In genomic region chr3:195771651-195772300, GRCh38 we compare ENCODE assay signal across 24 cellular contexts. TPM values are rescaled to one million over a fixed set of nuclear protein-coding genes. Genes with fewer than 3 reads are reported as not detected.
DNase-seq lines count a peak whose midpoint lies in the region; ATAC-seq and TF ChIP-seq lines count a peak whose summit lies in the region.
"Had no signal": no experiment of that assay in that cellular context is flagged by ENCODE, and none has a peak within 500 bp of the region (broad histone marks: within the 10 kb centered on the region; RNA-seq: fewer than 3 reads in every experiment).

No MANE protein-coding gene starts in this region.

- peak; percentile 33 for ATAC-seq in stimulated activated naive CD8-positive, alpha-beta T cell treated with anti-CD3 and anti-CD28 coated beads, Interleukin-15, amount 100 ng/mL, for 72 hours
- no peak for ATAC-seq in HG02981 (IDR thresholded peaks at IDR 0.05; ENCODE audit: unreplicated experiment)
- ATAC-seq: A549; GM23338; lower lobe of right lung; stimulated activated memory B cell treated with anti-CD40 and anti-IgM and Interleukin-4, amounts not matched to agents 10 μg/mL and 1 μg/mL and 100 μg/mL, for 72 hours had no signal

- H2BK120ac ChIP-seq in H9 (ENCODE audit: low read depth, low read length, poor library complexity, severe bottlenecking), result no peak overlapping the region

- H3K27ac Mint-ChIP-seq in activated CD4-positive, alpha-beta T cell treated with anti-CD3 and anti-CD28 coated beads, Interleukin-2, amount 10 ng/mL, durations not matched to agents 7 days and 5 days, result no peak overlapping the region
- peak overlapping the region in 1 of 2 donors; percentile 95 for H3K27ac Mint-ChIP-seq in stimulated activated naive CD8-positive, alpha-beta T cell treated with anti-CD3 and anti-CD28 coated beads, Interleukin-15, amount 100 ng/mL, for 72 hours
- peak overlapping the region in 1 of 3 experiments; percentile 93; a peak in 1 of 7 replicates for H3K27ac Mint-ChIP-seq in H9
- H3K27ac Mint-ChIP-seq: activated B cell treated with CpG ODN at 0.5 μM for 24 hours; activated naive CD8-positive, alpha-beta T cell; GM23338; natural killer cell; stimulated activated memory B cell treated with anti-CD40 and anti-IgM and Interleukin-4, amounts not matched to agents 10 μg/mL and 1 μg/mL and 100 μg/mL, for 72 hours had no signal

- no peak for TF ChIP-seq CTCF in H9 (conservative IDR thresholded peaks at IDR 0.05)

- WGBS in H9 (ENCODE audit: extremely low coverage, insufficient read length, low lambda C conversion rate), result no CpG with 5 or more reads among the region's 14 CpGs

- H3K4me3 Mint-ChIP-seq in activated CD4-positive, alpha-beta T cell treated with anti-CD3 and anti-CD28 coated beads, Interleukin-2, amount 10 ng/mL, durations not matched to agents 7 days and 5 days, result no peak overlapping the region
- peak overlapping the region in 1 of 2 donors; percentile 55 for H3K4me3 Mint-ChIP-seq in stimulated activated naive CD8-positive, alpha-beta T cell treated with anti-CD3 and anti-CD28 coated beads, Interleukin-15, amount 100 ng/mL, for 72 hours
- H3K4me3 Mint-ChIP-seq in H9, result no peak overlapping the region
- H3K4me3 Mint-ChIP-seq: activated B cell treated with CpG ODN at 0.5 μM for 24 hours; activated naive CD8-positive, alpha-beta T cell; GM23338; natural killer cell; stimulated activated memory B cell treated with anti-CD40 and anti-IgM and Interleukin-4, amounts not matched to agents 10 μg/mL and 1 μg/mL and 100 μg/mL, for 72 hours had no signal

- peaks cover 8% of the 10 kb centered on the region for H3K9me3 Mint-ChIP-seq in activated CD4-positive, alpha-beta T cell treated with anti-CD3 and anti-CD28 coated beads, Interleukin-2, amount 10 ng/mL, durations not matched to agents 7 days and 5 days
- no peaks in the 10 kb centered on the region for H3K9me3 Mint-ChIP-seq in stimulated activated naive CD8-positive, alpha-beta T cell treated with anti-CD3 and anti-CD28 coated beads, Interleukin-15, amount 100 ng/mL, for 72 hours
- H3K9me3 Mint-ChIP-seq in H9, result peaks cover 3 to 10% of the 10 kb centered on the region in 2 experiments; a peak in 4 of 5 replicates
- H3K9me3 Mint-ChIP-seq: activated B cell treated with CpG ODN at 0.5 μM for 24 hours, natural killer cell had no signal

- no peak overlapping the region for H3K4me2 ChIP-seq in H9 (ENCODE audit: insufficient read depth, insufficient read length, low read length)
- H3K4me2 ChIP-seq: A549, GM23338 had no signal

- no peak overlapping the region for H2BK5ac ChIP-seq in H9 (ENCODE audit: insufficient read length, low read length)

- H2BK12ac ChIP-seq in H9 (ENCODE audit: insufficient read length, low read depth, low read length), result no peak overlapping the region

- H3K14ac ChIP-seq in H9 (ENCODE audit: insufficient read depth, low read length), result no peak overlapping the region

- DNase-seq in activated CD4-positive, alpha-beta T cell treated with anti-CD3 and anti-CD28 coated beads, Interleukin-2, amount 10 ng/mL, durations not matched to agents 7 days and 5 days, result peak; percentile 7
- no peak for DNase-seq in activated CD4-positive, alpha-beta T cell treated with anti-CD3 and anti-CD28 coated beads for 48 hours
- DNase-seq in RPMI8226, result peak; percentile 1
- peak; percentile 34 for DNase-seq in islet precursor cell
- no peak for DNase-seq in stimulated activated naive CD8-positive, alpha-beta T cell treated with anti-CD3 and anti-CD28 coated beads, Interleukin-15, amount 100 ng/mL, for 72 hours
- DNase-seq in H9, result no peak
- DNase-seq in NCI-H2107 treated with DMSO at 0.1 percent for 48 hours (lab: John Stamatoyannopoulos, UW; ENCODE audit: unreplicated experiment), result no peak
- DNase-seq: activated B cell treated with CpG ODN at 0.5 μM for 24 hours, Calu3, caudate nucleus, KBM-7, kidney glomerular epithelial cell, lower lobe of right lung, natural killer cell, NCI-H1092, NCI-H1694 treated with DMSO at 0.1 percent for 48 hours, NCI-H446 treated with DMSO at 0.1 percent for 48 hours, NCI-H82, SJCRH30 had no signal

- H3K36me3 Mint-ChIP-seq in activated CD4-positive, alpha-beta T cell treated with anti-CD3 and anti-CD28 coated beads, Interleukin-2, amount 10 ng/mL, durations not matched to agents 7 days and 5 days (ENCODE audit: low read depth), result no peaks in the 10 kb centered on the region
- peaks cover 0 to 10% (median 2%) of the 10 kb centered on the region in 3 experiments; a peak in 1 of 7 replicates for H3K36me3 Mint-ChIP-seq in H9 (ENCODE audit: insufficient read depth in 1 of 3, low read depth in 3 of 3)
- H3K36me3 Mint-ChIP-seq: activated naive CD8-positive, alpha-beta T cell; natural killer cell; stimulated activated memory B cell treated with anti-CD40 and anti-IgM and Interleukin-4, amounts not matched to agents 10 μg/mL and 1 μg/mL and 100 μg/mL, for 72 hours had no signal

- H3K4ac ChIP-seq in H9 (ENCODE audit: low read depth, low read length), result no peak overlapping the region

- H4K5ac ChIP-seq in H9 (ENCODE audit: insufficient read length, low read depth, low read length), result no peak overlapping the region

- H4K20me1 ChIP-seq in H9 (ENCODE audit: control insufficient read depth, insufficient read depth, insufficient read length), result no peaks in the 10 kb centered on the region

- H3T11ph ChIP-seq in H9 (ENCODE audit: low read length), result no peak overlapping the region

- H4K91ac ChIP-seq in H9 (ENCODE audit: insufficient read length, low read depth, low read length), result no peak overlapping the region

- no peaks in the 10 kb centered on the region for H3K27me3 Mint-ChIP-seq in activated CD4-positive, alpha-beta T cell treated with anti-CD3 and anti-CD28 coated beads, Interleukin-2, amount 10 ng/mL, durations not matched to agents 7 days and 5 days
- no peaks in the 10 kb centered on the region for H3K27me3 Mint-ChIP-seq in stimulated activated naive CD8-positive, alpha-beta T cell treated with anti-CD3 and anti-CD28 coated beads, Interleukin-15, amount 100 ng/mL, for 72 hours
- H3K27me3 Mint-ChIP-seq in H9 (ENCODE audit: low read depth), result no peaks in the 10 kb centered on the region; the same call in none of the 2 replicates
- H3K27me3 Mint-ChIP-seq: activated B cell treated with CpG ODN at 0.5 μM for 24 hours; activated naive CD8-positive, alpha-beta T cell had no signal

- no peak overlapping the region for H2AFZ ChIP-seq in H9 (ENCODE audit: low read length)
- H2AFZ ChIP-seq: GM23338 had no signal

- H2AK5ac ChIP-seq in H9 (ENCODE audit: insufficient read length, low read length), result no peak overlapping the region

- H3K4me1 ChIP-seq in H9 (ENCODE audit: insufficient read depth, low read length), result no peaks in the 10 kb centered on the region
- H3K4me1 ChIP-seq: A549, lower lobe of right lung, SJCRH30 had no signal

- no peak overlapping the region for H2BK20ac ChIP-seq in H9 (ENCODE audit: low read depth, low read length, poor library complexity, severe bottlenecking)

- no peaks in the 10 kb centered on the region for H3K79me1 ChIP-seq in H9 (ENCODE audit: insufficient read depth, low read depth, low read length, poor library complexity, severe bottlenecking)

- H3K23ac ChIP-seq in H9 (ENCODE audit: insufficient read length, low read depth, low read length), result no peak overlapping the region

- no peak overlapping the region for H4K8ac ChIP-seq in H9 (replicated peaks; ENCODE audit: insufficient read length, low read depth, low read length)

- H3K27ac ChIP-seq in H9 (ENCODE audit: insufficient read length, low read depth, low read length), result no peak overlapping the region
- H3K27ac ChIP-seq: A549, lower lobe of right lung, SJCRH30 had no signal

- no peaks in the 10 kb centered on the region for H3K79me2 ChIP-seq in H9 (ENCODE audit: insufficient read depth, low read length)

- no peak overlapping the region for H2BK15ac ChIP-seq in H9 (ENCODE audit: low read depth, low read length)

- CTCF ChIA-PET in activated CD4-positive, alpha-beta T cell treated with anti-CD3 and anti-CD28 coated beads, Interleukin-2, amount 10 ng/mL, durations not matched to agents 7 days and 5 days (lab: Charles Lee), result no interaction called here

- H3K23me2 ChIP-seq in H9 (ENCODE audit: insufficient read length, low read depth, low read length, poor library complexity, severe bottlenecking), result peaks cover 2% of the 10 kb centered on the region

- no peak overlapping the region for H3K18ac ChIP-seq in H9 (ENCODE audit: insufficient read length, low read depth, low read length)

- POLR2A ChIA-PET in activated CD4-positive, alpha-beta T cell treated with anti-CD3 and anti-CD28 coated beads, Interleukin-2, amount 10 ng/mL, durations not matched to agents 7 days and 5 days (lab: Charles Lee), result no interaction called here

- H3K9me3 ChIP-seq in H9 (ENCODE audit: control insufficient read depth, low read depth, low read length), result no peaks in the 10 kb centered on the region
- H3K9me3 ChIP-seq: A549, lower lobe of right lung, SJCRH30 had no signal

- H3K9ac ChIP-seq in H9 (ENCODE audit: extremely low read depth, insufficient read length, low read length), result no peak overlapping the region

- no peak overlapping the region for H3K56ac ChIP-seq in H9 (ENCODE audit: insufficient read length, low read depth, low read length)

- H3K27me3 ChIP-seq in H9 (ENCODE audit: insufficient read depth, low read length), result no peaks in the 10 kb centered on the region
- H3K27me3 ChIP-seq: SJCRH30 had no signal

- H3K4me1 Mint-ChIP-seq in activated CD4-positive, alpha-beta T cell treated with anti-CD3 and anti-CD28 coated beads, Interleukin-2, amount 10 ng/mL, durations not matched to agents 7 days and 5 days, result no peaks in the 10 kb centered on the region
- no peaks in the 10 kb centered on the region for H3K4me1 Mint-ChIP-seq in stimulated activated naive CD8-positive, alpha-beta T cell treated with anti-CD3 and anti-CD28 coated beads, Interleukin-15, amount 100 ng/mL, for 72 hours
- H3K4me1 Mint-ChIP-seq in H9, result no peaks in the 10 kb centered on the region; a peak in 1 of 4 replicates
- H3K4me1 Mint-ChIP-seq: activated B cell treated with CpG ODN at 0.5 μM for 24 hours; GM23338; stimulated activated memory B cell treated with anti-CD40 and anti-IgM and Interleukin-4, amounts not matched to agents 10 μg/mL and 1 μg/mL and 100 μg/mL, for 72 hours had no signal

RNA-seq across cellular contexts. Expression of gene MUC4, which starts 40.0 kb away (rescaled TPM):
- under 1 TPM; under 0.01 to 0.15 TPM for total RNA-seq in activated CD4-positive, alpha-beta T cell treated with anti-CD3 and anti-CD28 coated beads, Interleukin-2, amount 10 ng/mL, durations not matched to agents 7 days and 5 days
- total RNA-seq in H9 (2021), result 0.70 and 1.2 TPM in 2 replicates

RNA-seq across cellular contexts. Expression of gene MUC20, which starts 51.0 kb away (rescaled TPM):
- total RNA-seq in activated CD4-positive, alpha-beta T cell treated with anti-CD3 and anti-CD28 coated beads, Interleukin-2, amount 10 ng/mL, durations not matched to agents 7 days and 5 days, result 1 to 10 TPM; 1.2 to 1.4 TPM
- total RNA-seq in H9 (2021), result 0.33 TPM in 1 of 2 replicates, not detected in the other
- total RNA-seq: GM23338, SJCRH30 had no signal

Comparison
In these comparisons a context has a peak if more than half of its experiments do, and no peak if none do; other contexts are left out.
1. DNase-seq: peak in activated CD4-positive, alpha-beta T cell treated with anti-CD3 and anti-CD28 coated beads, Interleukin-2, amount 10 ng/mL, durations not matched to agents 7 days and 5 days (single experiment), RPMI8226 (single experiment) and islet precursor cell (single experiment); none in activated CD4-positive, alpha-beta T cell treated with anti-CD3 and anti-CD28 coated beads for 48 hours (single experiment), stimulated activated naive CD8-positive, alpha-beta T cell treated with anti-CD3 and anti-CD28 coated beads, Interleukin-15, amount 100 ng/mL, for 72 hours (0 of 2), H9 (single experiment) and NCI-H2107 treated with DMSO at 0.1 percent for 48 hours (single experiment).